ENCODE assay signal across 8 cellular contexts in the genomic region with DNA sequence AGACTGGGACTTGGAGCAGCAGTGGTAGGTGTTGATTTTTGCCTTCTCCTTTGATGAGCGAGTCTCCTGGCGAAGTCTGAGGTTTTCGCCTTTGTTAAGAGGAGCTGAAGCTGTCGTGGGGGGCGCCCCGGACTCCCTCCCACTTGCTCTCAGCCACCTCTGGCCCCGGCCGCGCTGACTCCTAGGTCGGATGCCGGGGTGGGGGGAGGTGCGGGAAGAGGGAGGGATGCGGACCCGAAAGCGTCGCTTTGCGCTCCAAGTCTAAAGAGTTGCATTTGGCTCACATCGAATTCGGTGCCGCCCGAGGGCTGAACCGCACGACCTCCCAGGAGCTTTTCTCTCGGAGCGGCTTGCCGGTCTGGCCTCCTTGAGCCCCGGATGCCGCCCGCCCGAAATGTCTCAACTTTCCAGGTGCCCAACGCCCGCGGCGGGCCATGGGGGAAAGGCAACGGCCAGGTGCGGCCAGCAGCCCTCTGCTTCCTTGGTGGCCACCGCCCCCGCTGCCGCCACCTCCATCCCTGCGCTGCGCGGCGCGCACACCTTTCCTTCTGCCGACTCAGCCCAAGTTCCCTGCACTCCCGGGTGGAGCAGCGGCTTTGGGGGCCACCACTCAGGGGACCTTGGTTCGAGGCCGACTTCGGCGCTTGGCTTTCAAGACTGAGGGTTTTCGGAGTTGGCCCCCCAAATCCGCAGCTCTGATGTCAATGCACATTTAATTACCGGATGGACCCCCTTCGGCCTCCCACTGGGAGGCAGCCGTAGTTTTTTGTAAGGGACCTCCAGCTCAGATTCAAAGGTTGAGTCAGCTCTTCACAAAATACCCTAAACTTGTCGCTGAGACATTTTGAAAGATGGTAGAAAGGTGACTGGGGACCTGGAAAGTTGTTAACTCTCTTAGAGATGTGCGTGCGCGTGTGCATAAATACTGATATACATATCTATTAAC. TPM values are rescaled to one million over a fixed set of nuclear protein-coding genes. Genes with fewer than 3 reads are reported as not detected.
DNase-seq lines count a peak whose midpoint lies in the region; ATAC-seq and TF ChIP-seq lines count a peak whose summit lies in the region.

No MANE protein-coding gene starts in this region.

- H3K9me3 ChIP-seq in Caco-2 (no peaks in the 10 kb centered on the region), cardiac muscle cell (ENCODE audit: low read depth) (peaks cover 3% of the 10 kb centered on the region), gastrocnemius medialis (no peaks in the 10 kb centered on the region)

- peak overlapping the region; percentile 29 for H3K4me3 ChIP-seq in Caco-2 (ENCODE audit: low read depth, low read length)
- H3K4me3 ChIP-seq in cardiac muscle cell = peak overlapping the region; percentile 78
- peak overlapping the region; percentile 35 to 43 (median 38) for H3K4me3 ChIP-seq in gastrocnemius medialis

- H3K27me3 ChIP-seq in Caco-2 (replicated peaks; ENCODE audit: control insufficient read depth, insufficient read depth, low read length) (peaks cover 1% of the 10 kb centered on the region), cardiac muscle cell (no peaks in the 10 kb centered on the region), gastrocnemius medialis (peaks cover 10 to 42% (median 35%) of the 10 kb centered on the region in 3 donors)

- CTCF ChIA-PET in Caco-2 (lab: Charles Lee) = no interaction called here

- TF ChIP-seq POLR2A in gastrocnemius medialis (IDR thresholded peaks at IDR 0.05) = no peak

- no peak overlapping the region for H3K27ac Mint-ChIP-seq in Caco-2 (ENCODE audit: unreplicated experiment)

- H3K4me3 Mint-ChIP-seq in Caco-2 (ENCODE audit: unreplicated experiment) = peak overlapping the region; percentile 55

- H3K9me3 Mint-ChIP-seq in Caco-2 (ENCODE audit: unreplicated experiment) = no peaks in the 10 kb centered on the region

- H3K27me3 Mint-ChIP-seq in Caco-2 (ENCODE audit: insufficient read depth, unreplicated experiment) = no peaks in the 10 kb centered on the region

- no TSS peak for BruUV-seq in Caco-2 (replicated peaks; lab: Mats Ljungman, UMichigan)

- no peaks in the 10 kb centered on the region for H3K36me3 ChIP-seq in Caco-2 (ENCODE audit: control insufficient read depth, insufficient read depth, low read length)
- H3K36me3 ChIP-seq in cardiac muscle cell = no peaks in the 10 kb centered on the region
- no peaks in the 10 kb centered on the region for H3K36me3 ChIP-seq in gastrocnemius medialis

- H3K4me1 Mint-ChIP-seq in Caco-2 (ENCODE audit: low read depth, unreplicated experiment) = no peaks in the 10 kb centered on the region

- peak in 1 of 2 experiments; percentile 2 for DNase-seq in Caco-2
- DNase-seq in activated CD8-positive, alpha-beta memory T cell treated with anti-CD3 and anti-CD28 coated beads, Interleukin-2, amount 50 U/mL, for 4 hours = peak; percentile 20
- peak in 1 of 2 donors; percentile 44 for DNase-seq in cardiac muscle cell (ENCODE audit: low read depth in 1 of 2, low spot score in 1 of 2)
- no peak for DNase-seq in gastrocnemius medialis
- no peak for DNase-seq in NCI-H1417 (lab: John Stamatoyannopoulos, UW)
- no peak for DNase-seq in DMS79 (lab: John Stamatoyannopoulos, UW)
- no peak for DNase-seq in NCI-H345 (lab: John Stamatoyannopoulos, UW)

- H3K4me1 ChIP-seq in Caco-2 (no peaks in the 10 kb centered on the region), cardiac muscle cell (ENCODE audit: low read depth) (peaks cover 4% of the 10 kb centered on the region), gastrocnemius medialis (no peaks in the 10 kb centered on the region)

- intact Hi-C loops in Caco-2 (cut with micrococcal nuclease; ENCODE audit: unreplicated experiment) (no loop called here), gastrocnemius medialis (cut with DNase I; ENCODE audit: low total_unique reads) (no loop called here)

- ATAC-seq in HG02798 (IDR thresholded peaks at IDR 0.05; ENCODE audit: poor library complexity, unreplicated experiment) = peak; percentile 9
- no peak for ATAC-seq in gastrocnemius medialis

- in situ Hi-C loops in gastrocnemius medialis (cut with MboI; ENCODE audit: low sequenced_read_pairs in 4 of 4) = no loop called here

- H3K27ac ChIP-seq in cardiac muscle cell (no peak overlapping the region), gastrocnemius medialis (no peak overlapping the region)

- TF ChIP-seq CTCF in Caco-2 (IDR thresholded peaks at IDR 0.05; ENCODE audit: insufficient read depth in 1 of 2, low read depth in 1 of 2, low read length in 1 of 2, severe bottlenecking in 1 of 2, unreplicated experiment in 1 of 2) (no peak), cardiac muscle cell (IDR thresholded peaks at IDR 0.05; ENCODE audit: low read depth, low read length) (no peak), gastrocnemius medialis (IDR thresholded peaks at IDR 0.05 in 4 of 5, conservative IDR thresholded peaks at IDR 0.05 in 1 of 5) (no peak)

- H3K36me3 Mint-ChIP-seq in Caco-2 (ENCODE audit: insufficient read depth, unreplicated experiment) = no peaks in the 10 kb centered on the region

- POLR2A ChIA-PET in Caco-2 (lab: Charles Lee) = no interaction called here

RNA-seq across cellular contexts. Expression of gene AFF2, which starts 1.0 kb away (rescaled TPM):
- total RNA-seq in Caco-2 (2022) (0.16 and 0.42 TPM in 2 replicates), cardiac muscle cell (6.4 and 8.3 TPM in 2 replicates), gastrocnemius medialis (1 to 10 TPM in 1 of 4 donors, under 1 TPM in 3; 0.05 to 1.0 (median 0.23) TPM)
- polyA plus RNA-seq in cardiac muscle cell = 4.4 and 5.4 TPM in 2 replicates
